Comparison of ENCODE assay signal across 1 cellular context in genomic region chr9:117645245-117645636, GRCh38.
TF ChIP-seq lines count a peak whose summit lies in the region.

No MANE protein-coding gene starts in this region.

TF ChIP-seq in H1, 55 proteins besides CTCF, POLR2A, EP300 and RAD21:
- TF ChIP-seq SP2 (IDR thresholded peaks at IDR 0.05; ENCODE audit: low read length) (no peak), MAFK (IDR thresholded peaks at IDR 0.05; ENCODE audit: low read depth, low read length) (no peak), SIX5 (IDR thresholded peaks at IDR 0.05; ENCODE audit: low read depth, low read length) (no peak), JUND (IDR thresholded peaks at IDR 0.05; ENCODE audit: low read length) (no peak), SUZ12 (IDR thresholded peaks at IDR 0.05; ENCODE audit: low read length) (no peak), KDM4A (IDR thresholded peaks at IDR 0.05; ENCODE audit: low read depth, low read length, severe bottlenecking) (no peak), CHD7 (IDR thresholded peaks at IDR 0.05; ENCODE audit: insufficient replicate concordance, low read length) (no peak), SIN3A (conservative IDR thresholded peaks at IDR 0.05 in 1 of 2, IDR thresholded peaks at IDR 0.05 in 1 of 2; ENCODE audit: low read depth in 1 of 2, low read length in 2 of 2) (no peak)
